ENCODE assay signal across 1 cellular context in genomic region chr17:1661045-1661444, GRCh38.
A peak's percentile ranks its signal among the peaks of the same experiment; 100 is the strongest.
TF ChIP-seq lines count a peak whose summit lies in the region.

No MANE protein-coding gene starts in this region.

TF ChIP-seq in HepG2, 621 proteins besides CTCF, POLR2A, EP300 and RAD21:
- peak; percentile 31; the same call in 1 of the 2 replicates for TF ChIP-seq MAFF (IDR thresholded peaks at IDR 0.05; ENCODE audit: low read depth, low read length)
- TF ChIP-seq KDM2A (CRISPR knock-in tag; IDR thresholded peaks at IDR 0.05; ENCODE audit: borderline replicate concordance, low read depth) = no peak
- TF ChIP-seq ZNF331 (CRISPR knock-in tag; IDR thresholded peaks at IDR 0.05) = no peak
- peak; percentile 24 to 57; a peak in 3 of 4 replicates for TF ChIP-seq MAFK (conservative IDR thresholded peaks at IDR 0.05 in 1 of 2, IDR thresholded peaks at IDR 0.05 in 1 of 2; ENCODE audit: low read length in 2 of 2)
